Comparison of ENCODE assay signal across 12 cellular contexts in genomic region chr1:27564710-27565649, GRCh38. TPM values are rescaled to one million over a fixed set of nuclear protein-coding genes. Genes with fewer than 3 reads are reported as not detected.
DNase-seq lines count a peak whose midpoint lies in the region; ATAC-seq, FAIRE-seq and TF ChIP-seq lines count a peak whose summit lies in the region.
"Had no signal": no experiment of that assay in that cellular context is flagged by ENCODE, and none has a peak within 500 bp of the region (broad histone marks: within the 10 kb centered on the region; RNA-seq: fewer than 3 reads in every experiment).

No MANE protein-coding gene starts in this region.

- peaks cover 96% of the 10 kb centered on the region for H3K4me1 Mint-ChIP-seq in chondrocyte (ENCODE audit: low read depth)

- H3K9ac ChIP-seq in IMR-90 (ENCODE audit: low read depth, low read length), result no peak overlapping the region
- H3K9ac ChIP-seq in subcutaneous abdominal adipose tissue (ENCODE audit: low read length in 5 of 5), result peak overlapping the region in 3 of 5 donors; percentile 48 to 63 (median 62)
- H3K9ac ChIP-seq in mammary epithelial cell (ENCODE audit: insufficient read depth, low read length), result no peak overlapping the region

- ATAC-seq in IMR-90 (ENCODE audit: low read depth) (no peak), lung (ENCODE audit: insufficient read depth, low FRiP score) (no peak)

- no peak overlapping the region for H3K18ac ChIP-seq in IMR-90 (ENCODE audit: low read depth, low read length)

- no peaks in the 10 kb centered on the region for H3K27me3 Mint-ChIP-seq in chondrocyte (ENCODE audit: low read depth)
- H3K27me3 Mint-ChIP-seq: central memory CD8-positive, alpha-beta T cell had no signal

- POLR2A ChIA-PET in IMR-90 (lab: Charles Lee; ENCODE audit: unreplicated experiment), result no interaction called here

- TF ChIP-seq RAD21 in IMR-90 (IDR thresholded peaks at IDR 0.05; ENCODE audit: low read length), result no peak

- no peaks in the 10 kb centered on the region for H3K36me3 Mint-ChIP-seq in chondrocyte (ENCODE audit: low read depth)

- H3K4ac ChIP-seq in IMR-90 (ENCODE audit: low read depth, low read length), result peak overlapping the region; percentile 75

- H2AK9ac ChIP-seq in IMR-90 (replicated peaks; ENCODE audit: low read depth, low read length, poor library complexity), result no peak overlapping the region

- no peak for TF ChIP-seq POLR2A in IMR-90 (IDR thresholded peaks at IDR 0.05; ENCODE audit: low read depth, low read length)

- H3K14ac ChIP-seq in IMR-90 (replicated peaks; ENCODE audit: low read depth, low read length), result peak overlapping the region; percentile 10

- H4K91ac ChIP-seq in IMR-90 (ENCODE audit: insufficient read depth, low read depth, low read length), result no peak overlapping the region

- peak overlapping the region; percentile 29; the same call in 1 of the 2 replicates for H2AK5ac ChIP-seq in IMR-90 (ENCODE audit: low read depth, low read length)

- intact Hi-C loops in IMR-90 (cut with micrococcal nuclease), result no loop called here
- intact Hi-C loops in mammary epithelial cell (cut with micrococcal nuclease), result no loop called here

- H3K23ac ChIP-seq in IMR-90 (ENCODE audit: low read depth, low read length), result peak overlapping the region; percentile 67; the same call in 1 of the 2 replicates

- no peak overlapping the region for H2BK5ac ChIP-seq in IMR-90 (ENCODE audit: low read depth, low read length, poor library complexity, severe bottlenecking)

- H2BK15ac ChIP-seq in IMR-90 (ENCODE audit: low read depth, low read length), result 0 out of 3 replicates have a peak overlapping the region, but pooled peaks have one; percentile 24

- TF ChIP-seq CTCF in IMR-90 (conservative IDR thresholded peaks at IDR 0.05; ENCODE audit: low read depth, low read length) (no peak), chondrocyte (IDR thresholded peaks at IDR 0.05) (no peak), lung (IDR thresholded peaks at IDR 0.05; ENCODE audit: control extremely low read depth, extremely low read depth) (no peak), mammary epithelial cell (conservative IDR thresholded peaks at IDR 0.05 in 1 of 2, IDR thresholded peaks at IDR 0.05 in 1 of 2; ENCODE audit: extremely low read depth in 1 of 2, insufficient read depth in 1 of 2, low read depth in 1 of 2, low read length in 2 of 2) (no peak)

- no peak overlapping the region for H3K56ac ChIP-seq in IMR-90 (ENCODE audit: extremely low read depth, insufficient read depth, low read length)

- peak overlapping the region; percentile 22 for H3K4me3 Mint-ChIP-seq in chondrocyte (ENCODE audit: unreplicated experiment)
- H3K4me3 Mint-ChIP-seq: central memory CD8-positive, alpha-beta T cell had no signal

- no peaks in the 10 kb centered on the region for H3K9me3 Mint-ChIP-seq in chondrocyte (ENCODE audit: low read depth)
- H3K9me3 Mint-ChIP-seq: central memory CD8-positive, alpha-beta T cell had no signal

- no peak overlapping the region for H4K5ac ChIP-seq in IMR-90 (ENCODE audit: low read depth, low read length)

- no peak overlapping the region for H3K4me3 ChIP-seq in IMR-90 (ENCODE audit: insufficient read depth, low read depth, low read length)
- H3K4me3 ChIP-seq in lung, result no peak overlapping the region
- no peak overlapping the region for H3K4me3 ChIP-seq in subcutaneous abdominal adipose tissue (ENCODE audit: low read depth in 1 of 5, low read length in 5 of 5)
- no peak overlapping the region for H3K4me3 ChIP-seq in mammary epithelial cell (replicated peaks in 1 of 3; ENCODE audit: insufficient read depth in 1 of 3, low read depth in 2 of 3, low read length in 3 of 3)

- peaks cover 93% of the 10 kb centered on the region for H3K79me2 ChIP-seq in mammary epithelial cell (ENCODE audit: insufficient read depth, low read length)

- dilution Hi-C loops in IMR-90 (cut with HindIII; ENCODE audit: low sequenced_read_pairs, unreplicated experiment), result no loop called here
- dilution Hi-C loops in mammary epithelial cell (cut with HindIII; ENCODE audit: low sequenced_read_pairs), result no loop called here

- CTCF ChIA-PET in IMR-90 (lab: Yijun Ruan, JAX), result interaction anchor here (0.6 to 1.0 kb wide), 2 partner anchors 8 to 10 kb away, joined by 3 read pairs; no protein-coding TSS in a partner anchor
- CTCF ChIA-PET in mammary epithelial cell (lab: Charles Lee; ENCODE audit: low non-redundant PET), result no interaction called here

- peak overlapping the region; percentile 10; the same call in 1 of the 2 replicates for H2BK120ac ChIP-seq in IMR-90 (ENCODE audit: low read depth, low read length)

- H3K4me2 ChIP-seq in IMR-90 (ENCODE audit: low read depth, low read length), result no peak overlapping the region
- H3K4me2 ChIP-seq in mammary epithelial cell (ENCODE audit: insufficient read depth, low read depth, low read length), result no peak overlapping the region

- H2BK20ac ChIP-seq in IMR-90 (ENCODE audit: low read depth, low read length), result no peak overlapping the region

- H3K79me1 ChIP-seq in IMR-90 (ENCODE audit: low read depth in 1 of 2, low read length in 2 of 2), result peaks cover 35 to 95% of the 10 kb centered on the region in 2 experiments; a peak in 3 of 4 replicates

- BruUV-seq in IMR-90 (replicated peaks; lab: Mats Ljungman, UMichigan) (no TSS peak), mammary epithelial cell (replicated peaks; lab: Mats Ljungman, UMichigan) (no TSS peak)

- H3K27ac ChIP-seq in IMR-90 (ENCODE audit: insufficient read depth, low read length), result no peak overlapping the region
- H3K27ac ChIP-seq in lung (ENCODE audit: low read depth in 1 of 2, low read length in 1 of 2), result peak overlapping the region; percentile 83 to 91
- peak overlapping the region; percentile 72 for H3K27ac ChIP-seq in subcutaneous abdominal adipose tissue (ENCODE audit: low read depth, low read length)
- H3K27ac ChIP-seq in mammary epithelial cell (ENCODE audit: insufficient read depth, low read depth, low read length), result no peak overlapping the region

- H2AFZ ChIP-seq in IMR-90 (replicated peaks; ENCODE audit: low read length, poor library complexity) (no peak overlapping the region), mammary epithelial cell (ENCODE audit: low read depth, low read length) (no peak overlapping the region)

- FAIRE-seq in frontal cortex (lab: Jason Lieb, UNC), result no peak
- FAIRE-seq: D721Med, GM12891 had no signal

- H3K9me1 ChIP-seq in IMR-90 (ENCODE audit: insufficient read depth, low read length), result peaks cover 37% of the 10 kb centered on the region

- H4K20me1 ChIP-seq in IMR-90 (ENCODE audit: insufficient read depth, low read length) (peaks cover 47% of the 10 kb centered on the region), mammary epithelial cell (ENCODE audit: insufficient read depth, low read length) (no peaks in the 10 kb centered on the region)

- H4K8ac ChIP-seq in IMR-90 (ENCODE audit: low read depth in 2 of 2, low read length in 2 of 2), result no peak overlapping the region; a peak in 1 of 4 replicates

- in situ Hi-C loops in IMR-90 (cut with MboI; ENCODE audit: low sequenced_read_pairs), result no loop called here
- in situ Hi-C loops in mammary epithelial cell (cut with MboI; ENCODE audit: low sequenced_read_pairs in 2 of 2), result loop anchor here in 1 of 2 donors (5.0 kb wide), 1 partner anchor 32 kb away; no protein-coding TSS in a partner anchor

- DNase-seq in IMR-90 (no peak), chondrocyte (ENCODE audit: low spot score) (no peak), lung (ENCODE audit: low spot score) (no peak), frontal cortex (ENCODE audit: low spot score in 2 of 2) (no peak), T-helper 9 cell (no peak), mammary epithelial cell (no peak)
- no peak for DNase-seq in activated CD4-positive, alpha-beta T cell treated with anti-CD3 and anti-CD28 coated beads for 1 hour
- DNase-seq: activated CD8-positive, alpha-beta memory T cell treated with anti-CD3 and anti-CD28 coated beads, Interleukin-2, amount 50 U/mL, for 48 hours had no signal

- H3K4me1 ChIP-seq in IMR-90 (ENCODE audit: control insufficient read depth, insufficient read depth, low read length) (peaks cover 56% of the 10 kb centered on the region), lung (ENCODE audit: control insufficient read depth in 2 of 2, insufficient read depth in 2 of 2, low read length in 2 of 2) (peaks cover 18 to 45% of the 10 kb centered on the region in 2 donors), subcutaneous abdominal adipose tissue (ENCODE audit: control insufficient read depth in 5 of 5, insufficient read depth in 5 of 5, low read length in 5 of 5) (peaks cover 30 to 98% (median 96%) of the 10 kb centered on the region in 5 donors), mammary epithelial cell (ENCODE audit: insufficient read depth, low read length) (peaks cover 78% of the 10 kb centered on the region)

- H3K27me3 ChIP-seq in IMR-90 (ENCODE audit: control insufficient read depth, insufficient read depth, low read length) (no peaks in the 10 kb centered on the region), lung (ENCODE audit: control insufficient read depth, insufficient read depth) (no peaks in the 10 kb centered on the region), subcutaneous abdominal adipose tissue (ENCODE audit: control insufficient read depth in 5 of 5, insufficient read depth in 4 of 5, low read length in 5 of 5) (no peaks in the 10 kb centered on the region), mammary epithelial cell (ENCODE audit: insufficient read depth, low read length) (no peaks in the 10 kb centered on the region)

- H3K27ac Mint-ChIP-seq in chondrocyte (ENCODE audit: unreplicated experiment), result peak overlapping the region; percentile 89

- H3K36me3 ChIP-seq in IMR-90 (ENCODE audit: control insufficient read depth, insufficient read depth, low read length), result no peaks in the 10 kb centered on the region
- H3K36me3 ChIP-seq in lung (ENCODE audit: control insufficient read depth in 2 of 2, insufficient read depth in 2 of 2, low read length in 2 of 2), result no peaks in the 10 kb centered on the region
- peaks cover 0 to 7% (median 0%) of the 10 kb centered on the region in 5 donors for H3K36me3 ChIP-seq in subcutaneous abdominal adipose tissue (ENCODE audit: control insufficient read depth in 5 of 5, insufficient read depth in 5 of 5, low read length in 5 of 5)
- H3K36me3 ChIP-seq in mammary epithelial cell (ENCODE audit: insufficient read depth, low read length), result no peaks in the 10 kb centered on the region

- WGBS in IMR-90 (ENCODE audit: extremely low coverage in 2 of 2, insufficient read length in 1 of 2), 2 experiments, result 78% methylated on average over 9 of the region's 26 CpGs; no CpG with 5 or more reads in 1 of the 2 experiments
- WGBS in lung, 2 donors, result 77 to 80% methylated on average over 17 to 26 of the region's 26 CpGs
- WGBS in mammary epithelial cell (ENCODE audit: low coverage, missing lambda C conversion rate), result 72% methylated on average over 8 of the region's 26 CpGs

- no peaks in the 10 kb centered on the region for H3K9me3 ChIP-seq in IMR-90 (ENCODE audit: control insufficient read depth, insufficient read depth, low read length)
- no peaks in the 10 kb centered on the region for H3K9me3 ChIP-seq in lung (ENCODE audit: control insufficient read depth in 2 of 2, insufficient read depth in 1 of 2, low read length in 1 of 2)
- H3K9me3 ChIP-seq in subcutaneous abdominal adipose tissue (ENCODE audit: control insufficient read depth in 5 of 5, low read length in 5 of 5), result no peaks in the 10 kb centered on the region
- H3K9me3 ChIP-seq in mammary epithelial cell (replicated peaks; ENCODE audit: insufficient read depth, low read length), result no peaks in the 10 kb centered on the region

RNA-seq across cellular contexts. Expression of gene AHDC1, which starts 39.0 kb away (rescaled TPM):
- total RNA-seq in IMR-90 (2012; rRNA removed) (1.7 and 2.0 TPM in 2 replicates), chondrocyte (61.6 to 86.7 TPM (median 61.8 TPM) in 3 replicates), lung (10 to 100 TPM; 31.8 to 37.9 TPM), frontal cortex (10.6 TPM), mammary epithelial cell (10 to 100 TPM; 35.3 to 51.8 TPM)
- polyA plus RNA-seq in IMR-90 (2012; rRNA removed) (11.6 and 16.1 TPM in 2 replicates), lung (10 to 100 TPM; 10.3 to 11.8 TPM), mammary epithelial cell (8.0 TPM)
- 4.9 and 11.5 TPM in 2 replicates for polyA plus RNA-seq in IMR-90 (2012; cell fraction: cytosol; rRNA removed)
- polyA plus RNA-seq in IMR-90 (2012; cell fraction: nucleus; rRNA removed; ENCODE audit: low replicate concordance), result 25.9 and 46.8 TPM in 2 replicates
- 21.4 TPM for polyA minus RNA-seq in mammary epithelial cell

Comparison
In these comparisons a context has a peak if more than half of its experiments do, and no peak if none do; other contexts are left out.
1. H3K27ac ChIP-seq: peak in lung (2 of 2) and subcutaneous abdominal adipose tissue (single experiment); none in IMR-90 (single experiment) and mammary epithelial cell (single experiment).
2. H3K9ac ChIP-seq: peak in subcutaneous abdominal adipose tissue (3 of 5); none in IMR-90 (single experiment) and mammary epithelial cell (single experiment).